Comparison of ENCODE assay signal across 8 cellular contexts in genomic region chr7:123154231-123154860, GRCh38. TPM values are rescaled to one million over a fixed set of nuclear protein-coding genes. Genes with fewer than 3 reads are reported as not detected.
DNase-seq lines count a peak whose midpoint lies in the region; ATAC-seq lines count a peak whose summit lies in the region.

No MANE protein-coding gene starts in this region.

- intact Hi-C loops in Right ventricle myocardium inferior (cut with DNase I) = loop anchor here (5.0 to 10.0 kb wide), 2 partner anchors 267 to 600 kb away; partner anchors contain the start of gene CADPS2
- intact Hi-C loops in posterior vena cava (cut with DNase I) = no loop called here

- DNase-seq in GDM1 (lab: John Stamatoyannopoulos, UW) (peak; percentile 32), NCI-H526 treated with DMSO at 0.1 percent for 48 hours (lab: John Stamatoyannopoulos, UW) (peak; percentile 79), Right ventricle myocardium inferior (ENCODE audit: missing footprints) (no peak), posterior vena cava (ENCODE audit: low spot score) (peak; percentile 46)
- DNase-seq in activated naive CD4-positive, alpha-beta T cell treated with anti-CD3 and anti-CD28 coated beads, Interleukin-2, amount 50 U/mL, for 16 hours = peak; percentile 11
- DNase-seq in stimulated activated naive CD4-positive, alpha-beta T cell (lab: John Stamatoyannopoulos, UW) = no peak

- peak; percentile 98 for ATAC-seq in GM21390 (IDR thresholded peaks at IDR 0.05; ENCODE audit: unreplicated experiment)
- peak; percentile 99 for ATAC-seq in HG03565 (IDR thresholded peaks at IDR 0.05; ENCODE audit: unreplicated experiment)
- peak; percentile 80 for ATAC-seq in Right ventricle myocardium inferior

RNA-seq across cellular contexts. Expression of gene SLC13A1, which starts 45.4 kb away (rescaled TPM):
- total RNA-seq in Right ventricle myocardium inferior (not detected), posterior vena cava (not detected)

Comparison
In these comparisons a context has a peak if more than half of its experiments do, and no peak if none do; other contexts are left out.
1. DNase-seq: peak in GDM1 (single experiment), NCI-H526 treated with DMSO at 0.1 percent for 48 hours (single experiment), activated naive CD4-positive, alpha-beta T cell treated with anti-CD3 and anti-CD28 coated beads, Interleukin-2, amount 50 U/mL, for 16 hours (single experiment) and posterior vena cava (single experiment); none in Right ventricle myocardium inferior (single experiment) and stimulated activated naive CD4-positive, alpha-beta T cell (0 of 6).
2. Peak in every context shown above with its lines, with median percentiles within 50 percentile points of each other: ATAC-seq.